ENCODE assay signal across 12 cellular contexts in genomic region chrX:130100180-130100579, GRCh38. TPM values are rescaled to one million over a fixed set of nuclear protein-coding genes. Genes with fewer than 3 reads are reported as not detected.
DNase-seq lines count a peak whose midpoint lies in the region; ATAC-seq and TF ChIP-seq lines count a peak whose summit lies in the region.
"Had no signal": no experiment of that assay in that cellular context is flagged by ENCODE, and none has a peak within 500 bp of the region (broad histone marks: within the 10 kb centered on the region; RNA-seq: fewer than 3 reads in every experiment).

No MANE protein-coding gene starts in this region.

- WGBS in GM23248 (ENCODE audit: low coverage in 1 of 2, low lambda C conversion rate in 2 of 2, missing lambda C conversion rate in 2 of 2), 2 experiments = 8 to 12% methylated on average over 4 to 5 of the region's 5 CpGs
- 42 to 74% (median 55%) methylated on average over 4 to 5 of the region's 5 CpGs for WGBS in stomach, 5 donors

- H3K4me1 ChIP-seq in GM23248 (ENCODE audit: insufficient read depth) (peaks cover 12% of the 10 kb centered on the region), left ventricle myocardium inferior (peaks cover 34% of the 10 kb centered on the region), stomach (peaks cover 19 to 50% (median 36%) of the 10 kb centered on the region in 4 donors)

- peak; percentile 85 for DNase-seq in GM23248
- no peak for DNase-seq in WERI-Rb-1
- peak; percentile 65 for DNase-seq in left ventricle myocardium inferior
- no peak for DNase-seq in stomach
- DNase-seq in activated CD4-positive, alpha-beta T cell treated with anti-CD3 and anti-CD28 coated beads for 48 hours = no peak
- no peak for DNase-seq in NCI-H82 treated with DMSO at 0.1 percent for 48 hours (lab: John Stamatoyannopoulos, UW; ENCODE audit: unreplicated experiment)
- no peak for DNase-seq in GM19238 (ENCODE audit: insufficient read length, low spot score)
- DNase-seq: activated CD8-positive, alpha-beta memory T cell treated with anti-CD3 and anti-CD28 coated beads, Interleukin-2, amount 50 U/mL, for 48 hours; NCI-H526; posterior cingulate gyrus; T-helper 1 cell had no signal

- intact Hi-C loops in left ventricle myocardium inferior (cut with micrococcal nuclease) (no loop called here), stomach (cut with DNase I; ENCODE audit: low total_unique reads) (no loop called here)

- no peak for TF ChIP-seq CTCF in WERI-Rb-1 (IDR thresholded peaks at IDR 0.05; ENCODE audit: low read depth, low read length)
- TF ChIP-seq CTCF in left ventricle myocardium inferior (IDR thresholded peaks at IDR 0.05; ENCODE audit: borderline replicate concordance) = no peak
- TF ChIP-seq CTCF in stomach (IDR thresholded peaks at IDR 0.05) = no peak

- H3K27ac ChIP-seq in GM23248 = peak overlapping the region; percentile 89
- H3K27ac ChIP-seq in WERI-Rb-1 = peak overlapping the region; percentile 54
- H3K27ac ChIP-seq in left ventricle myocardium inferior (replicated peaks) = peak overlapping the region; percentile 65
- H3K27ac ChIP-seq in stomach = peak overlapping the region in 3 of 5 donors; percentile 22 to 69 (median 47)

- no peak for TF ChIP-seq EP300 in stomach (IDR thresholded peaks at IDR 0.05)

- no peak overlapping the region for H2AFZ ChIP-seq in GM23248

- no peaks in the 10 kb centered on the region for H3K36me3 ChIP-seq in GM23248 (ENCODE audit: low read depth)
- peaks cover 1% of the 10 kb centered on the region for H3K36me3 ChIP-seq in WERI-Rb-1
- no peaks in the 10 kb centered on the region for H3K36me3 ChIP-seq in left ventricle myocardium inferior
- H3K36me3 ChIP-seq in stomach = no peaks in the 10 kb centered on the region

- H4K20me1 ChIP-seq in GM23248 (ENCODE audit: insufficient read depth) = 0 out of 2 replicates have a peak, but pooled peaks cover 3% of the 10 kb centered on the region

- H3K4me2 ChIP-seq in GM23248 (ENCODE audit: unreplicated experiment) = peak overlapping the region; percentile 57

- H3K9ac ChIP-seq in GM23248 = peak overlapping the region; percentile 55

- H3K4me3 ChIP-seq in GM23248 (no peak overlapping the region), WERI-Rb-1 (ENCODE audit: low read depth, low read length) (no peak overlapping the region), left ventricle myocardium inferior (no peak overlapping the region), stomach (no peak overlapping the region)

- in situ Hi-C loops in GM23248 (cut with MboI) = no loop called here

- H3K9me2 ChIP-seq in GM23248 (ENCODE audit: insufficient read depth) = no peaks in the 10 kb centered on the region

- H3K9me3 ChIP-seq in GM23248 (ENCODE audit: low read depth) (no peaks in the 10 kb centered on the region), WERI-Rb-1 (ENCODE audit: severe bottlenecking) (no peaks in the 10 kb centered on the region), left ventricle myocardium inferior (replicated peaks) (no peaks in the 10 kb centered on the region), stomach (no peaks in the 10 kb centered on the region)

- peaks cover 98% of the 10 kb centered on the region for H3K79me2 ChIP-seq in GM23248 (ENCODE audit: insufficient read depth)

- ATAC-seq in HG03045 (IDR thresholded peaks at IDR 0.05; ENCODE audit: unreplicated experiment) = no peak

- H3F3A ChIP-seq in GM23248 (ENCODE audit: insufficient read depth) = peaks cover 11% of the 10 kb centered on the region

- no peak for TF ChIP-seq POLR2A in stomach (IDR thresholded peaks at IDR 0.05)

- H3K27me3 ChIP-seq in GM23248 (replicated peaks; ENCODE audit: insufficient read depth) = no peaks in the 10 kb centered on the region
- peaks cover 17% of the 10 kb centered on the region for H3K27me3 ChIP-seq in WERI-Rb-1 (ENCODE audit: insufficient read depth, low read depth, severe bottlenecking)
- H3K27me3 ChIP-seq in left ventricle myocardium inferior (ENCODE audit: low read depth) = no peaks in the 10 kb centered on the region
- H3K27me3 ChIP-seq in stomach = no peaks in the 10 kb centered on the region

RNA-seq across cellular contexts. Expression of gene ELF4, which starts 10.1 kb away (rescaled TPM):
- 16.5 and 19.2 TPM in 2 replicates for total RNA-seq in GM23248 (2014; rRNA removed; shearing (Covaris generic))
- polyA plus RNA-seq in GM23248 (2016; fragmentation: Nextera tagmentation; extraction: Ambion mirVana) (9.4 TPM in 2 replicates), stomach (10 to 100 TPM in 1 of 3 donors, 1 to 10 TPM in 2; 3.9 to 17.9 (median 7.0) TPM)
- total RNA-seq in left ventricle myocardium inferior (2.2 TPM), stomach (10 to 100 TPM in 3 of 5 donors, 1 to 10 TPM in 2; 7.1 to 34.5 (median 19.6) TPM)

Comparison
In these comparisons a context has a peak if more than half of its experiments do, and no peak if none do; other contexts are left out.
1. DNase-seq: peak in GM23248 (single experiment) and left ventricle myocardium inferior (single experiment); none in WERI-Rb-1 (single experiment), stomach (single experiment), activated CD4-positive, alpha-beta T cell treated with anti-CD3 and anti-CD28 coated beads for 48 hours (single experiment), NCI-H82 treated with DMSO at 0.1 percent for 48 hours (single experiment) and GM19238 (single experiment).
2. Peak in every context shown above with its lines, with median percentiles within 50 percentile points of each other: H3K27ac ChIP-seq.